Comparison of ENCODE assay signal across 1 cellular context in genomic region chr1:167463856-167464565, GRCh38.
TF ChIP-seq lines count a peak whose summit lies in the region.

No MANE protein-coding gene starts in this region.

TF ChIP-seq in K562, 482 proteins besides CTCF, POLR2A, EP300 and RAD21 (continued from another document):
- TF ChIP-seq CBX8 (IDR thresholded peaks at IDR 0.05; ENCODE audit: borderline replicate concordance, extremely low read depth, low read depth, low read length, poor library complexity, severe bottlenecking) (peak; percentile 60), TEAD2 (tag; IDR thresholded peaks at IDR 0.05) (no peak), POLR2B (IDR thresholded peaks at IDR 0.05; ENCODE audit: low read depth, partially characterized antibody) (no peak)
